1 cellular context compared by ENCODE assay signal in the genomic region with DNA sequence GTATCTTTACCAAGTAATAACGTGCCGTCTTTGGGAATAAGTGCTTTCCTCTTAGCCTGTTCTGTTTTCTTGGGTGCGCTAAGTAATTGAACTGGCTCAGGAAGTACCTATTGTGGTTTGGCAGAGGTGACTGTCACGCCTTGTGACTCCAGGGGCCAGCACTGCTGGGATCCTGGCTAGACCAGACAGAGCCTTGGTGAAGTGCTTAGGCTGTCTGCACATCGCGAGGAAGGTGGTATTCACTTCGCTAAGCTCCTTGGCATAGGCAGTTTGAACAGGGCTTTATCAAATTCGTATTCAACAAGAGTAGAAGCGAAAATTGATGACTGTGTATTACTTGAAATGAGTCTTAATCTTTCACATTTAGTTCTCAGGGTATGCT.
TF ChIP-seq lines count a peak whose summit lies in the region.

No MANE protein-coding gene starts in this region.

TF ChIP-seq in GM12878, 131 proteins besides CTCF, POLR2A, EP300 and RAD21 (continued from another document):
- TF ChIP-seq ZNF24 (IDR thresholded peaks at IDR 0.05) (no peak), ZNF622 (IDR thresholded peaks at IDR 0.05) (no peak), IKZF2 (IDR thresholded peaks at IDR 0.05) (peak; percentile 66 to 72), BHLHE40 (IDR thresholded peaks at IDR 0.05; ENCODE audit: borderline replicate concordance in 1 of 2, low read depth in 2 of 2, low read length in 1 of 2) (peak in 1 of 2 experiments; percentile 56; a peak in 1 of 4 replicates), EED (IDR thresholded peaks at IDR 0.05; ENCODE audit: low read depth) (peak; percentile 35; the same call in 1 of the 2 replicates), JUND (IDR thresholded peaks at IDR 0.05; ENCODE audit: low read depth, low read length) (no peak), PAX5 (IDR thresholded peaks at IDR 0.05; ENCODE audit: borderline replicate concordance, low read depth, low read length) (peak; percentile 96), RUNX3 (IDR thresholded peaks at IDR 0.05; ENCODE audit: low read length) (peak; percentile 84)
- TF ChIP-seq, protein P1, sequence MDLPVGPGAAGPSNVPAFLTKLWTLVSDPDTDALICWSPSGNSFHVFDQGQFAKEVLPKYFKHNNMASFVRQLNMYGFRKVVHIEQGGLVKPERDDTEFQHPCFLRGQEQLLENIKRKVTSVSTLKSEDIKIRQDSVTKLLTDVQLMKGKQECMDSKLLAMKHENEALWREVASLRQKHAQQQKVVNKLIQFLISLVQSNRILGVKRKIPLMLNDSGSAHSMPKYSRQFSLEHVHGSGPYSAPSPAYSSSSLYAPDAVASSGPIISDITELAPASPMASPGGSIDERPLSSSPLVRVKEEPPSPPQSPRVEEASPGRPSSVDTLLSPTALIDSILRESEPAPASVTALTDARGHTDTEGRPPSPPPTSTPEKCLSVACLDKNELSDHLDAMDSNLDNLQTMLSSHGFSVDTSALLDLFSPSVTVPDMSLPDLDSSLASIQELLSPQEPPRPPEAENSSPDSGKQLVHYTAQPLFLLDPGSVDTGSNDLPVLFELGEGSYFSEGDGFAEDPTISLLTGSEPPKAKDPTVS (IDR thresholded peaks at IDR 0.05; ENCODE audit: low read depth, low read length) = no peak
